1 cellular context compared by ENCODE assay signal in the genomic region with DNA sequence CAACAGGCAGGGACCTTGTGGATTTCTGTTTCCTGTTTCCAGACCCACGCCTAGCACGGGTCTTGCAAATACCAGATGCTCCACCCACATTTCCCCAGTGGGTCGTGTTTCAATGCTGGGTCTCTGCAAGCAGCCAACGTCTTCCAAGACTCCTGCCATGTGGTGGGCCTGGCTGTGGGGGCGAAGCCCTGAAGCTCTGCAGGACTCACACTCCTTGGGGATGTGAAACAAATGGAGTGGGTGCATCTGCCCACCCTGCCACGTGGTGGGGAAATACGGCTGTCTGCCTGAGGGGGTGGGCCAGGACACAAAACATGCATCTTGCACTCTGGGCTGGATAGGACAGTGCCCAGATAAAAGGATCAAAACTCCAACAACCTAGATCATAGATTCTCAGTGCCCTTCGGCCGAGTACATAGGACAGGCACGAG.
TF ChIP-seq lines count a peak whose summit lies in the region.

No MANE protein-coding gene starts in this region.

TF ChIP-seq in HCT116, 20 proteins besides CTCF, POLR2A, EP300 and RAD21 (continued from another document):
- TF ChIP-seq, protein P1, sequence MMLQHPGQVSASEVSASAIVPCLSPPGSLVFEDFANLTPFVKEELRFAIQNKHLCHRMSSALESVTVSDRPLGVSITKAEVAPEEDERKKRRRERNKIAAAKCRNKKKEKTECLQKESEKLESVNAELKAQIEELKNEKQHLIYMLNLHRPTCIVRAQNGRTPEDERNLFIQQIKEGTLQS (IDR thresholded peaks at IDR 0.05), result no peak
- TF ChIP-seq, protein P2, sequence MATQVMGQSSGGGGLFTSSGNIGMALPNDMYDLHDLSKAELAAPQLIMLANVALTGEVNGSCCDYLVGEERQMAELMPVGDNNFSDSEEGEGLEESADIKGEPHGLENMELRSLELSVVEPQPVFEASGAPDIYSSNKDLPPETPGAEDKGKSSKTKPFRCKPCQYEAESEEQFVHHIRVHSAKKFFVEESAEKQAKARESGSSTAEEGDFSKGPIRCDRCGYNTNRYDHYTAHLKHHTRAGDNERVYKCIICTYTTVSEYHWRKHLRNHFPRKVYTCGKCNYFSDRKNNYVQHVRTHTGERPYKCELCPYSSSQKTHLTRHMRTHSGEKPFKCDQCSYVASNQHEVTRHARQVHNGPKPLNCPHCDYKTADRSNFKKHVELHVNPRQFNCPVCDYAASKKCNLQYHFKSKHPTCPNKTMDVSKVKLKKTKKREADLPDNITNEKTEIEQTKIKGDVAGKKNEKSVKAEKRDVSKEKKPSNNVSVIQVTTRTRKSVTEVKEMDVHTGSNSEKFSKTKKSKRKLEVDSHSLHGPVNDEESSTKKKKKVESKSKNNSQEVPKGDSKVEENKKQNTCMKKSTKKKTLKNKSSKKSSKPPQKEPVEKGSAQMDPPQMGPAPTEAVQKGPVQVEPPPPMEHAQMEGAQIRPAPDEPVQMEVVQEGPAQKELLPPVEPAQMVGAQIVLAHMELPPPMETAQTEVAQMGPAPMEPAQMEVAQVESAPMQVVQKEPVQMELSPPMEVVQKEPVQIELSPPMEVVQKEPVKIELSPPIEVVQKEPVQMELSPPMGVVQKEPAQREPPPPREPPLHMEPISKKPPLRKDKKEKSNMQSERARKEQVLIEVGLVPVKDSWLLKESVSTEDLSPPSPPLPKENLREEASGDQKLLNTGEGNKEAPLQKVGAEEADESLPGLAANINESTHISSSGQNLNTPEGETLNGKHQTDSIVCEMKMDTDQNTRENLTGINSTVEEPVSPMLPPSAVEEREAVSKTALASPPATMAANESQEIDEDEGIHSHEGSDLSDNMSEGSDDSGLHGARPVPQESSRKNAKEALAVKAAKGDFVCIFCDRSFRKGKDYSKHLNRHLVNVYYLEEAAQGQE (IDR thresholded peaks at IDR 0.05; ENCODE audit: low read depth), result no peak
- TF ChIP-seq ELF1 (IDR thresholded peaks at IDR 0.05; ENCODE audit: borderline replicate concordance, low read depth), result no peak
- no peak for TF ChIP-seq JUND (IDR thresholded peaks at IDR 0.05)
- TF ChIP-seq SIN3A (IDR thresholded peaks at IDR 0.05; ENCODE audit: low read depth), result no peak
- no peak for TF ChIP-seq CBX3 (IDR thresholded peaks at IDR 0.05; ENCODE audit: low read depth)
TF ChIP-seq in HCT116: peak in this region for 0.
